Comparison of ENCODE assay signal across 9 cellular contexts in the genomic region with DNA sequence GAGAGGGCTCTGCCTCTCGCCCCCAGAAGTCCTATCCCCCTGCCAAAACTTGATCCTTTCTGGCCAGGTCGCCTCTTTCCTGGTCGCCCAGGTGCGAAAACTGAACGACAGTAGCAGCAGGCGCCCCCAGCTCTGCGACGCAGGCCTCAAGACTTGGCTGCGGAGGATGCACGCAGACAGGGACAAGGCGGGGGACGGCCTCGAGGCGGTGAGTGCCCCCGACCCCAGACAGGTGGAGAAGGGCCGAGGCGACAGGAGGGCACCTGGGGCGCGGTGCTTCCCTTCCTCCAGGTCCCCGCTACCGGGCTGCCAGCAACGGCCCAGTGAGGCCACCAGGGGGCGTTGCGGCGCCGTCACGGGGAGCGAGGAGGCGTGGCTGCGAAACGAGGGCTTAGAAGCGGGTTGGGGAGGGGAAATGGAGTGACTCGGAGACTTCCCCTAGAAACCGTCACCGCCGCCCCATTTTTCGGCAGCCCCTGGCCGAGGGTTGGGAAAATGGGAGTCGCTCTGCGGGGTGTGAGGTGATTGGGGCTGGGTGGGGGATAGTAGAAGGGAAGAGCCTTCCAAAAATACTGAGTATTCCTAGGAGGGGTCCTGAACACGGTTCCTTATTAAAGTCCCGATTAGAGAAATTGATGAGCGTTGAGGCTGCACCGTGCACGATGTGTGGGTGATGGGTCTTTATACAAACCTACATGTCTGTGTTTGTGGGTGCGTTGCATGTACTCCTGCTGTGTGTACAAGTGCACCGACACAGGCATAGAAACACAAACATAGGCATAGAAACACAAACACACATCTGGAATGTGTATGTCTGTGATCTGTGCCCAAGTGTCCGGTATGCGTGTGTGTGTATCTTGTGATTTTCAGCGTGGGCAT. TPM values are rescaled to one million over a fixed set of nuclear protein-coding genes. Genes with fewer than 3 reads are reported as not detected.
DNase-seq lines count a peak whose midpoint lies in the region; ATAC-seq and TF ChIP-seq lines count a peak whose summit lies in the region.
"Had no signal": no experiment of that assay in that cellular context is flagged by ENCODE, and none has a peak within 500 bp of the region (broad histone marks: within the 10 kb centered on the region; RNA-seq: fewer than 3 reads in every experiment).

No MANE protein-coding gene starts in this region.

- peak; percentile 43 for DNase-seq in DMS153 treated with DMSO at 0.1 percent for 48 hours (lab: John Stamatoyannopoulos, UW; ENCODE audit: unreplicated experiment)
- peak; percentile 92 for DNase-seq in GM23338 (ENCODE audit: low spot score)
- DNase-seq in MG63 = peak; percentile 65
- DNase-seq in SIG-M5 treated with dmso at 0.1 percent for 504 hours (lab: John Stamatoyannopoulos, UW; ENCODE audit: unreplicated experiment) = peak; percentile 79
- DNase-seq in activated effector memory CD4-positive, alpha-beta T cell treated with anti-CD3 and anti-CD28 coated beads, Interleukin-2, amount 50 U/mL, for 16 hours = peak; percentile 97
- peak; percentile 93 for DNase-seq in germinal center (ENCODE audit: low spot score)
- DNase-seq in osteocyte (ENCODE audit: extremely low spot score, unreplicated experiment) = peak; percentile 92

- H3K4me1 Mint-ChIP-seq in GM23338 = peaks cover 7% of the 10 kb centered on the region; the same call in 2 of the 3 replicates
- peaks cover 8% of the 10 kb centered on the region for H3K4me1 Mint-ChIP-seq in osteocyte (ENCODE audit: unreplicated experiment)

- H3K4me2 ChIP-seq in GM23338 = peak overlapping the region; percentile 91

- H3K27me3 Mint-ChIP-seq in GM23338 (ENCODE audit: insufficient read depth, low read depth, poor library complexity) = peaks cover 45% of the 10 kb centered on the region
- H3K27me3 Mint-ChIP-seq in osteocyte (ENCODE audit: unreplicated experiment) = peaks cover 76% of the 10 kb centered on the region

- H3K4me1 ChIP-seq in GM23338 (ENCODE audit: insufficient read depth) = 0 out of 2 replicates have a peak, but pooled peaks cover 5% of the 10 kb centered on the region
- H3K4me1 ChIP-seq in thymus (ENCODE audit: control insufficient read depth, insufficient read depth, low read length) = no peaks in the 10 kb centered on the region

- H3K9me3 Mint-ChIP-seq in GM23338 = no peaks in the 10 kb centered on the region; the same call in 2 of the 3 replicates
- no peaks in the 10 kb centered on the region for H3K9me3 Mint-ChIP-seq in osteocyte (ENCODE audit: unreplicated experiment)

- peak overlapping the region; percentile 65 for H3K4me3 ChIP-seq in GM23338
- H3K4me3 ChIP-seq in MG63 = peak overlapping the region; percentile 21; the same call in 1 of the 2 replicates
- peak overlapping the region; percentile 8 for H3K4me3 ChIP-seq in thymus (ENCODE audit: low read length)

- H3K9me2 ChIP-seq in GM23338 (ENCODE audit: insufficient read depth) = 0 out of 2 replicates have a peak, but pooled peaks cover 3% of the 10 kb centered on the region

- no peaks in the 10 kb centered on the region for H3K36me3 Mint-ChIP-seq in GM23338 (ENCODE audit: low read depth)
- no peaks in the 10 kb centered on the region for H3K36me3 Mint-ChIP-seq in osteocyte (ENCODE audit: unreplicated experiment)

- WGBS in thymus = 8% methylated on average over 50 of the region's 50 CpGs

- H3K27ac ChIP-seq in GM23338 (ENCODE audit: low read depth) = no peak overlapping the region
- H3K27ac ChIP-seq in thymus (ENCODE audit: low read depth) = no peak overlapping the region

- H3K36me3 ChIP-seq in GM23338 (ENCODE audit: insufficient read depth) (no peaks in the 10 kb centered on the region), MG63 (no peaks in the 10 kb centered on the region), thymus (ENCODE audit: control insufficient read depth, insufficient read depth) (no peaks in the 10 kb centered on the region)

- H4K20me1 ChIP-seq in GM23338 (replicated peaks; ENCODE audit: insufficient read depth) = 0 out of 2 replicates have a peak, but pooled peaks cover 2% of the 10 kb centered on the region

- H3K4me3 Mint-ChIP-seq in GM23338 (peak overlapping the region; percentile 74), osteocyte (ENCODE audit: unreplicated experiment) (peak overlapping the region; percentile 61)

- H3K27ac Mint-ChIP-seq in GM23338 (no peak overlapping the region), osteocyte (ENCODE audit: unreplicated experiment) (no peak overlapping the region)

- H3F3A ChIP-seq in GM23338 (replicated peaks; ENCODE audit: low read depth) = no peaks in the 10 kb centered on the region

- peak; percentile 86 for ATAC-seq in GM23338

- peak; percentile 75 to 99 for TF ChIP-seq CTCF in GM23338 (conservative IDR thresholded peaks at IDR 0.05; ENCODE audit: low read depth in 2 of 2)
- TF ChIP-seq CTCF in osteocyte (IDR thresholded peaks at IDR 0.05) = peak; percentile 97

- H3K27me3 ChIP-seq in GM23338 (ENCODE audit: insufficient read depth) (peaks cover 67% of the 10 kb centered on the region), MG63 (peaks cover 49% of the 10 kb centered on the region), thymus (ENCODE audit: control insufficient read depth, insufficient read depth) (peaks cover 6% of the 10 kb centered on the region)

- no peaks in the 10 kb centered on the region for H3K79me2 ChIP-seq in GM23338 (replicated peaks; ENCODE audit: insufficient read depth)

- peak overlapping the region; percentile 93 for H2AFZ ChIP-seq in GM23338

- H3K9me3 ChIP-seq in MG63 = no peaks in the 10 kb centered on the region
- no peaks in the 10 kb centered on the region for H3K9me3 ChIP-seq in thymus (ENCODE audit: control insufficient read depth)

TF ChIP-seq in GM23338, 12 proteins besides CTCF, POLR2A, EP300 and RAD21:
- TF ChIP-seq CREB1 (CRISPR knock-in tag; IDR thresholded peaks at IDR 0.05; ENCODE audit: low read depth) = peak; percentile 54; the same call in 1 of the 2 replicates
- TF ChIP-seq EZH2phosphoT487 (IDR thresholded peaks at IDR 0.05; ENCODE audit: unreplicated experiment) = no peak
TF ChIP-seq in GM23338: peak in this region for 1.

RNA-seq across cellular contexts. Expression of a gene that starts 44.6 kb away (rescaled TPM):
- 0.21 and 1.5 TPM in 2 replicates for total RNA-seq in GM23338 (2014; rRNA removed; shearing (Covaris generic))
- polyA plus RNA-seq in GM23338 (2016; fragmentation: Nextera tagmentation; extraction: Ambion mirVana) (0.30 TPM in 1 of 2 replicates, not detected in the other), thymus (1.8 TPM)
- not detected in 2 replicates for total RNA-seq in MG63 (2014; rRNA removed; shearing (Covaris generic); ENCODE audit: low replicate concordance)
- total RNA-seq in osteocyte = not detected in 2 replicates
- total RNA-seq: glomerular endothelial cell had no signal

Comparison
In these comparisons a context has a peak if more than half of its experiments do, and no peak if none do; other contexts are left out.
1. DNase-seq: peak in every context shown above with its lines; median percentile 97 in activated effector memory CD4-positive, alpha-beta T cell treated with anti-CD3 and anti-CD28 coated beads, Interleukin-2, amount 50 U/mL, for 16 hours; 93 in germinal center; 92 in GM23338; 92 in osteocyte; 79 in SIG-M5 treated with dmso at 0.1 percent for 504 hours; 65 in MG63; 43 in DMS153 treated with DMSO at 0.1 percent for 48 hours.
2. H3K4me3 ChIP-seq: peak in every context shown above with its lines; median percentile 65 in GM23338; 21 in MG63; 8 in thymus.